In genomic region chr7:147078324-147078723, GRCh38 we compare ENCODE assay signal across 35 cellular contexts.
"Had no signal": no experiment of that assay in that cellular context is flagged by ENCODE, and none has a peak within 500 bp of the region (broad histone marks: within the 10 kb centered on the region; RNA-seq: fewer than 3 reads in every experiment).

No MANE protein-coding gene starts in this region.

- H3K9me3 ChIP-seq: adrenal gland, body of pancreas, breast epithelium had no signal

- H3K27ac ChIP-seq: adrenal gland, body of pancreas, brain microvascular endothelial cell, breast epithelium, VCaP had no signal

- ATAC-seq: activated naive CD4-positive, alpha-beta T cell treated with anti-CD3 and anti-CD28 coated beads, Interleukin-2, amount 50 U/mL, for 72 hours; activated T-cell treated with anti-CD3 and anti-CD28 coated beads, Interleukin-2, amount 50 U/mL, for 4 hours; activated T-cell treated with anti-CD3 and anti-CD28 coated beads, Interleukin-2, amount 50 U/mL, for 72 hours; activated T-helper 17 cell treated with anti-CD3 and anti-CD28 coated beads, Interleukin-2, amount 50 U/mL, for 72 hours; body of pancreas had no signal

- H3K4me1 ChIP-seq: adrenal gland, body of pancreas, breast epithelium had no signal

- H3K4me3 Mint-ChIP-seq: activated B cell treated with CpG ODN at 0.5 μM for 24 hours; activated CD4-positive, alpha-beta memory T cell treated with anti-CD3 and anti-CD28 coated beads, Interleukin-2, amount 10 ng/mL, durations not matched to agents 7 days and 5 days; activated CD4-positive, alpha-beta T cell treated with anti-CD3 and anti-CD28 coated beads, Interleukin-2, amount 10 ng/mL, durations not matched to agents 24 days and 14 days; activated naive CD4-positive, alpha-beta T cell treated with anti-CD3 and anti-CD28 coated beads for 36 hours; activated naive CD8-positive, alpha-beta T cell treated with anti-CD3 and anti-CD28 coated beads for 36 hours; activated T-cell treated with anti-CD3 and anti-CD28 coated beads, Interleukin-2, amount 50 U/mL, for 4 hours; activated T-cell treated with anti-CD3 and anti-CD28 coated beads, Interleukin-2, amount 50 U/mL, for 72 hours; activated T-helper 1 cell treated with anti-CD3 and anti-CD28 coated beads, Interleukin-12 subunit alpha, Interleukin-12 subunit beta, Interleukin-2, Interleukin-4 antibody, amounts not matched to agents 30 ng/mL and 10 ng/mL and 1 ng/mL, durations not matched to agents 14 hours and 24 hours and 36 hours; activated T-helper 17 cell treated with anti-CD3 and anti-CD28 coated beads, Interleukin-2, amount 50 U/mL, for 72 hours; T-helper 1 cell treated with Interleukin-12 subunit alpha and Interleukin-12 subunit beta and Interleukin-4 antibody, amounts not matched to agents 30 μg/mL and 1 μg/mL, for 36 hours; T-helper 2 cell treated with Interferon-gamma antibody and Interleukin-4, amounts not matched to agents 5 μg/mL and 100 μg/mL, for 36 hours had no signal

- H3K27me3 Mint-ChIP-seq: activated B cell treated with CpG ODN at 0.5 μM for 24 hours; activated CD4-positive, alpha-beta memory T cell treated with anti-CD3 and anti-CD28 coated beads, Interleukin-2, amount 10 ng/mL, durations not matched to agents 7 days and 5 days; activated CD4-positive, alpha-beta T cell treated with anti-CD3 and anti-CD28 coated beads, Interleukin-2, amount 10 ng/mL, durations not matched to agents 24 days and 14 days; activated naive CD8-positive, alpha-beta T cell treated with anti-CD3 and anti-CD28 coated beads for 36 hours; activated T-helper 17 cell treated with anti-CD3 and anti-CD28 coated beads, Interleukin-2, amount 50 U/mL, for 72 hours had no signal

- H3K36me3 ChIP-seq: adrenal gland, brain microvascular endothelial cell, breast epithelium had no signal

- H3K36me3 Mint-ChIP-seq: activated naive CD4-positive, alpha-beta T cell treated with anti-CD3 and anti-CD28 coated beads, Interleukin-2, amount 50 U/mL, for 72 hours; activated naive CD8-positive, alpha-beta T cell treated with anti-CD3 and anti-CD28 coated beads for 36 hours had no signal

- DNase-seq: activated B cell treated with CpG ODN at 0.5 μM for 24 hours; activated CD4-positive, alpha-beta memory T cell treated with anti-CD3 and anti-CD28 coated beads, Interleukin-2, amount 10 ng/mL, durations not matched to agents 7 days and 5 days; activated CD4-positive, alpha-beta T cell treated with anti-CD3 and anti-CD28 coated beads for 4 hours; activated CD4-positive, alpha-beta T cell treated with anti-CD3 and anti-CD28 coated beads, Interleukin-2, amount 10 ng/mL, durations not matched to agents 24 days and 14 days; activated CD4-positive, alpha-beta T cell treated with anti-CD3 and anti-CD28 coated beads, Interleukin-2, amount 50 U/mL, for 48 hours; activated CD4-positive, CD25-positive, alpha-beta regulatory T cell treated with anti-CD3 and anti-CD28 coated beads, Interleukin-2, amount 50 U/mL, for 72 hours; activated CD8-positive, alpha-beta memory T cell treated with anti-CD3 and anti-CD28 coated beads, Interleukin-2, amount 50 U/mL, for 4 hours; activated effector memory CD4-positive, alpha-beta T cell treated with anti-CD3 and anti-CD28 coated beads, Interleukin-2, amount 50 U/mL, for 16 hours; activated gamma-delta T cell treated with Interleukin-2 at 50 U/mL for 16 hours; activated naive CD4-positive, alpha-beta T cell; activated naive CD4-positive, alpha-beta T cell treated with anti-CD3 and anti-CD28 coated beads for 36 hours; activated naive CD4-positive, alpha-beta T cell treated with anti-CD3 and anti-CD28 coated beads, Interleukin-2, amount 50 U/mL, for 16 hours; activated naive CD8-positive, alpha-beta T cell treated with anti-CD3 and anti-CD28 coated beads for 36 hours; activated T-cell treated with anti-CD3 and anti-CD28 coated beads for 4 hours; activated T-cell treated with anti-CD3 and anti-CD28 coated beads, Interleukin-2, amount 50 U/mL, for 1 hour; activated T-cell treated with anti-CD3 and anti-CD28 coated beads, Interleukin-2, amount 50 U/mL, for 4 hours; activated T-cell treated with anti-CD3 and anti-CD28 coated beads, Interleukin-2, amount 50 U/mL, for 72 hours; adrenal gland; amniotic stem cell; aorta; body of pancreas; brain microvascular endothelial cell; central memory CD4-positive, alpha-beta T cell; T-helper 1 cell; T-helper 2 cell; T-helper 9 cell had no signal

- FAIRE-seq: astrocyte, TTC549 had no signal

- H3K4me3 ChIP-seq: adrenal gland, body of pancreas, breast epithelium had no signal

- H3K27me3 ChIP-seq: adrenal gland, body of pancreas, brain microvascular endothelial cell, breast epithelium had no signal

- H3K4me1 Mint-ChIP-seq: activated B cell treated with CpG ODN at 0.5 μM for 24 hours; activated CD4-positive, alpha-beta memory T cell treated with anti-CD3 and anti-CD28 coated beads, Interleukin-2, amount 10 ng/mL, durations not matched to agents 7 days and 5 days; activated CD4-positive, alpha-beta T cell treated with anti-CD3 and anti-CD28 coated beads, Interleukin-2, amount 10 ng/mL, durations not matched to agents 24 days and 14 days; activated naive CD8-positive, alpha-beta T cell treated with anti-CD3 and anti-CD28 coated beads for 36 hours; activated T-helper 17 cell treated with anti-CD3 and anti-CD28 coated beads, Interleukin-2, amount 50 U/mL, for 72 hours had no signal

- H3K27ac Mint-ChIP-seq: activated B cell treated with CpG ODN at 0.5 μM for 24 hours; activated CD4-positive, alpha-beta memory T cell treated with anti-CD3 and anti-CD28 coated beads, Interleukin-2, amount 10 ng/mL, durations not matched to agents 7 days and 5 days; activated CD4-positive, alpha-beta T cell treated with anti-CD3 and anti-CD28 coated beads, Interleukin-2, amount 10 ng/mL, durations not matched to agents 24 days and 14 days; activated naive CD4-positive, alpha-beta T cell treated with anti-CD3 and anti-CD28 coated beads for 36 hours; activated naive CD4-positive, alpha-beta T cell treated with anti-CD3 and anti-CD28 coated beads, Interleukin-2, amount 50 U/mL, for 72 hours; activated naive CD8-positive, alpha-beta T cell treated with anti-CD3 and anti-CD28 coated beads for 36 hours; activated T-cell treated with anti-CD3 and anti-CD28 coated beads, Interleukin-2, amount 50 U/mL, for 72 hours; activated T-helper 1 cell treated with anti-CD3 and anti-CD28 coated beads, Interleukin-12 subunit alpha, Interleukin-12 subunit beta, Interleukin-2, Interleukin-4 antibody, amounts not matched to agents 30 ng/mL and 10 ng/mL and 1 ng/mL, durations not matched to agents 14 hours and 24 hours and 36 hours; activated T-helper 17 cell treated with anti-CD3 and anti-CD28 coated beads, Interleukin-2, amount 50 U/mL, for 72 hours; T-helper 1 cell treated with Interleukin-12 subunit alpha and Interleukin-12 subunit beta and Interleukin-4 antibody, amounts not matched to agents 30 μg/mL and 1 μg/mL, for 36 hours; T-helper 2 cell treated with Interferon-gamma antibody and Interleukin-4, amounts not matched to agents 5 μg/mL and 100 μg/mL, for 36 hours had no signal
